Comparison of ENCODE assay signal across 13 cellular contexts in the genomic region with DNA sequence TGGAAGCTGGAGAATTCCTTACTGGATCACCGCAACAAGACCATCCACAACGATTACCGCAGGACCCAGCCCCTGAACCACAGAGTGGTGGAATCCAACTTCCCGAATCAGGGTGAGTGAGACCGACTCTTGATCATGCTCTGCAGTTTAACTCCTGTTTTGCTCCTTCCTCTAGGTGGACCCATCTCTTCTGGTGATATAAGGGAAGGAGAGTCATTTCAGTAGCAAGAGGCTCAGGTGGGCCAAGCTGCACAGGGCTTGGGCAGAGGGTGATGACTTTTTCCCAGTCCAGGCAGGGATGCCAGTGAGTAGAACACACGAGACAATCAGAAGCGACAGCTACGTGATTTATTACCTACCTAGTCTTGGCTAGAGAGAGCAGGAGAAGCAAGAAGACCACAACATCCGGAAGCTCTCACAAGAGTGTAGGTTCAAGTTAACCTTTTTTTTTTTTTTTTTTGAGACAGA. TPM values are rescaled to one million over a fixed set of nuclear protein-coding genes. Genes with fewer than 3 reads are reported as not detected.
DNase-seq lines count a peak whose midpoint lies in the region; ATAC-seq, FAIRE-seq and TF ChIP-seq lines count a peak whose summit lies in the region.
"Had no signal": no experiment of that assay in that cellular context is flagged by ENCODE, and none has a peak within 500 bp of the region (broad histone marks: within the 10 kb centered on the region; RNA-seq: fewer than 3 reads in every experiment).

No MANE protein-coding gene starts in this region.

- no peak for FAIRE-seq in kidney (lab: Jason Lieb, UNC)
- FAIRE-seq: H54 had no signal

- ATAC-seq in HG03108 (IDR thresholded peaks at IDR 0.05; ENCODE audit: unreplicated experiment) (peak; percentile 56), GM18909 (IDR thresholded peaks at IDR 0.05; ENCODE audit: poor library complexity, unreplicated experiment) (no peak), Right ventricle myocardium inferior (no peak)
- ATAC-seq: lower lobe of right lung, right cardiac atrium had no signal

- H3K4me3 Mint-ChIP-seq in activated CD4-positive, alpha-beta T cell treated with anti-CD3 and anti-CD28 coated beads, Interleukin-2, amount 10 ng/mL, durations not matched to agents 24 days and 14 days, result peak overlapping the region; percentile 91
- H3K4me3 Mint-ChIP-seq in immature natural killer cell, result peak overlapping the region in 3 of 5 donors; percentile 77 to 83 (median 78)

- H3K4me1 Mint-ChIP-seq in activated CD4-positive, alpha-beta T cell treated with anti-CD3 and anti-CD28 coated beads, Interleukin-2, amount 10 ng/mL, durations not matched to agents 24 days and 14 days, result peaks cover 51% of the 10 kb centered on the region
- H3K4me1 Mint-ChIP-seq in immature natural killer cell, result peaks cover 19 to 20% of the 10 kb centered on the region in 2 donors

- no peaks in the 10 kb centered on the region for H3K9me3 Mint-ChIP-seq in activated CD4-positive, alpha-beta T cell treated with anti-CD3 and anti-CD28 coated beads, Interleukin-2, amount 10 ng/mL, durations not matched to agents 24 days and 14 days
- H3K9me3 Mint-ChIP-seq in immature natural killer cell, result no peaks in the 10 kb centered on the region

- H3K27ac Mint-ChIP-seq in activated CD4-positive, alpha-beta T cell treated with anti-CD3 and anti-CD28 coated beads, Interleukin-2, amount 10 ng/mL, durations not matched to agents 24 days and 14 days, result peak overlapping the region; percentile 99
- peak overlapping the region in 2 of 6 donors; percentile 6 to 38 for H3K27ac Mint-ChIP-seq in immature natural killer cell

- H3K27ac ChIP-seq in kidney (ENCODE audit: low read depth in 2 of 2, low read length in 2 of 2), result no peak overlapping the region
- no peak overlapping the region for H3K27ac ChIP-seq in thyroid gland
- H3K27ac ChIP-seq: lower lobe of right lung had no signal

- DNase-seq in GDM1 (lab: John Stamatoyannopoulos, UW), result peak; percentile 52
- peak; percentile 88 for DNase-seq in activated CD4-positive, alpha-beta T cell treated with anti-CD3 and anti-CD28 coated beads, Interleukin-2, amount 10 ng/mL, durations not matched to agents 24 days and 14 days
- peak; percentile 16 to 36 (median 26) for DNase-seq in immature natural killer cell
- no peak for DNase-seq in kidney
- no peak for DNase-seq in thyroid gland
- no peak for DNase-seq in Right ventricle myocardium inferior (ENCODE audit: missing footprints)
- DNase-seq: Caco-2, lower lobe of right lung, NCI-H2029, right cardiac atrium had no signal

- TF ChIP-seq CTCF in kidney (IDR thresholded peaks at IDR 0.05; ENCODE audit: borderline replicate concordance, extremely low read depth, insufficient read depth), result no peak
- TF ChIP-seq CTCF in thyroid gland (IDR thresholded peaks at IDR 0.05), result no peak

- H3K4me3 ChIP-seq in kidney (ENCODE audit: low read length in 2 of 2) (no peak overlapping the region), thyroid gland (replicated peaks in 1 of 3) (no peak overlapping the region)
- H3K4me3 ChIP-seq: lower lobe of right lung had no signal

- peaks cover 28% of the 10 kb centered on the region for H3K36me3 Mint-ChIP-seq in activated CD4-positive, alpha-beta T cell treated with anti-CD3 and anti-CD28 coated beads, Interleukin-2, amount 10 ng/mL, durations not matched to agents 24 days and 14 days (ENCODE audit: low read depth)
- peaks cover 0 to 4% (median 0%) of the 10 kb centered on the region in 3 donors for H3K36me3 Mint-ChIP-seq in immature natural killer cell

- 79% methylated on average over 9 of the region's 9 CpGs for WGBS in thyroid gland, 2 donors

- H3K36me3 ChIP-seq in kidney (ENCODE audit: control insufficient read depth in 1 of 2, insufficient read depth in 2 of 2, low read length in 2 of 2) (no peaks in the 10 kb centered on the region), thyroid gland (no peaks in the 10 kb centered on the region)
- H3K36me3 ChIP-seq: lower lobe of right lung had no signal

- H3K9ac ChIP-seq in kidney (ENCODE audit: low read length in 2 of 2), result no peak overlapping the region

- H3K4me1 ChIP-seq in kidney (ENCODE audit: control insufficient read depth in 1 of 2, insufficient read depth in 1 of 2, low read depth in 1 of 2, low read length in 2 of 2) (no peaks in the 10 kb centered on the region), thyroid gland (no peaks in the 10 kb centered on the region)
- H3K4me1 ChIP-seq: Caco-2, lower lobe of right lung had no signal

- H3K27me3 ChIP-seq in thyroid gland, result no peaks in the 10 kb centered on the region

- intact Hi-C loops in activated CD4-positive, alpha-beta T cell treated with anti-CD3 and anti-CD28 coated beads, Interleukin-2, amount 10 ng/mL, durations not matched to agents 24 days and 14 days (cut with micrococcal nuclease), result loop anchor here (1.0 to 5.0 kb wide), 4 partner anchors 11 to 94 kb away; partner anchors contain the start of gene ENO1
- intact Hi-C loops in kidney (cut with DNase I) (no loop called here), thyroid gland (cut with DNase I) (no loop called here), Right ventricle myocardium inferior (cut with DNase I) (no loop called here)

- TF ChIP-seq POLR2A in thyroid gland (IDR thresholded peaks at IDR 0.05), result no peak

- H3K27me3 Mint-ChIP-seq in activated CD4-positive, alpha-beta T cell treated with anti-CD3 and anti-CD28 coated beads, Interleukin-2, amount 10 ng/mL, durations not matched to agents 24 days and 14 days, result no peaks in the 10 kb centered on the region
- H3K27me3 Mint-ChIP-seq in immature natural killer cell (ENCODE audit: low read depth in 3 of 3), result peaks cover 0 to 13% (median 5%) of the 10 kb centered on the region in 3 donors

- H3K9me3 ChIP-seq in kidney (ENCODE audit: control insufficient read depth in 1 of 2, low read length in 2 of 2) (no peaks in the 10 kb centered on the region), thyroid gland (no peaks in the 10 kb centered on the region)
- H3K9me3 ChIP-seq: Caco-2, lower lobe of right lung had no signal

RNA-seq across cellular contexts. Expression of gene CA6, which starts 25.2 kb away (rescaled TPM):
- total RNA-seq in activated CD4-positive, alpha-beta T cell treated with anti-CD3 and anti-CD28 coated beads, Interleukin-2, amount 10 ng/mL, durations not matched to agents 24 days and 14 days, result 1.0 and 1.3 TPM in 2 replicates
- polyA plus RNA-seq in immature natural killer cell (not detected), kidney (ENCODE audit: insufficient read depth, low read depth, low replicate concordance) (not detected)
- total RNA-seq in kidney (not detected), thyroid gland (not detected), Right ventricle myocardium inferior (0.19 TPM)
- total RNA-seq: Caco-2, lower lobe of right lung, right cardiac atrium had no signal
- polyA plus RNA-seq: right cardiac atrium had no signal

RNA-seq across cellular contexts. Expression of gene SLC2A7, which starts 55.3 kb away (rescaled TPM):
- not detected in 2 replicates for total RNA-seq in activated CD4-positive, alpha-beta T cell treated with anti-CD3 and anti-CD28 coated beads, Interleukin-2, amount 10 ng/mL, durations not matched to agents 24 days and 14 days
- not detected for polyA plus RNA-seq in immature natural killer cell
- not detected for total RNA-seq in kidney
- not detected for polyA plus RNA-seq in kidney (ENCODE audit: insufficient read depth, low read depth, low replicate concordance)
- total RNA-seq in thyroid gland, result under 1 TPM in 2 of 4 donors, not detected in 2; 0.22 to 0.58 TPM
- total RNA-seq in Right ventricle myocardium inferior, result not detected
- total RNA-seq: Caco-2, lower lobe of right lung, right cardiac atrium had no signal
- polyA plus RNA-seq: right cardiac atrium had no signal

Comparison
In these comparisons a context has a peak if more than half of its experiments do, and no peak if none do; other contexts are left out.
1. DNase-seq: peak in GDM1 (single experiment), activated CD4-positive, alpha-beta T cell treated with anti-CD3 and anti-CD28 coated beads, Interleukin-2, amount 10 ng/mL, durations not matched to agents 24 days and 14 days (single experiment) and immature natural killer cell (3 of 3); none in kidney (single experiment), thyroid gland (0 of 2) and Right ventricle myocardium inferior (single experiment).